1 cellular context compared by ENCODE assay signal in genomic region chr19:39412100-39412866, GRCh38.
TF ChIP-seq lines count a peak whose summit lies in the region.

A gene with protein sequence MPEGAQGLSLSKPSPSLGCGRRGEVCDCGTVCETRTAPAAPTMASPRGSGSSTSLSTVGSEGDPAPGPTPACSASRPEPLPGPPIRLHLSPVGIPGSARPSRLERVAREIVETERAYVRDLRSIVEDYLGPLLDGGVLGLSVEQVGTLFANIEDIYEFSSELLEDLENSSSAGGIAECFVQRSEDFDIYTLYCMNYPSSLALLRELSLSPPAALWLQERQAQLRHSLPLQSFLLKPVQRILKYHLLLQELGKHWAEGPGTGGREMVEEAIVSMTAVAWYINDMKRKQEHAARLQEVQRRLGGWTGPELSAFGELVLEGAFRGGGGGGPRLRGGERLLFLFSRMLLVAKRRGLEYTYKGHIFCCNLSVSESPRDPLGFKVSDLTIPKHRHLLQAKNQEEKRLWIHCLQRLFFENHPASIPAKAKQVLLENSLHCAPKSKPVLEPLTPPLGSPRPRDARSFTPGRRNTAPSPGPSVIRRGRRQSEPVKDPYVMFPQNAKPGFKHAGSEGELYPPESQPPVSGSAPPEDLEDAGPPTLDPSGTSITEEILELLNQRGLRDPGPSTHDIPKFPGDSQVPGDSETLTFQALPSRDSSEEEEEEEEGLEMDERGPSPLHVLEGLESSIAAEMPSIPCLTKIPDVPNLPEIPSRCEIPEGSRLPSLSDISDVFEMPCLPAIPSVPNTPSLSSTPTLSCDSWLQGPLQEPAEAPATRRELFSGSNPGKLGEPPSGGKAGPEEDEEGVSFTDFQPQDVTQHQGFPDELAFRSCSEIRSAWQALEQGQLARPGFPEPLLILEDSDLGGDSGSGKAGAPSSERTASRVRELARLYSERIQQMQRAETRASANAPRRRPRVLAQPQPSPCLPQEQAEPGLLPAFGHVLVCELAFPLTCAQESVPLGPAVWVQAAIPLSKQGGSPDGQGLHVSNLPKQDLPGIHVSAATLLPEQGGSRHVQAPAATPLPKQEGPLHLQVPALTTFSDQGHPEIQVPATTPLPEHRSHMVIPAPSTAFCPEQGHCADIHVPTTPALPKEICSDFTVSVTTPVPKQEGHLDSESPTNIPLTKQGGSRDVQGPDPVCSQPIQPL (N-terminal part only) (plus strand): TSS chr19:39412669. CDS start chr19:39414087, 1,418 bp downstream.

TF ChIP-seq in HepG2, 621 proteins besides CTCF, POLR2A, EP300 and RAD21 (continued from another document and continues in another):
- no peak; the same call in 1 of the 2 replicates for TF ChIP-seq THRA (CRISPR knock-in tag; IDR thresholded peaks at IDR 0.05; ENCODE audit: borderline replicate concordance)
- peak; percentile 30; the same call in 1 of the 2 replicates for TF ChIP-seq ZNF331 (CRISPR knock-in tag; IDR thresholded peaks at IDR 0.05)
- TF ChIP-seq ZNF556 (CRISPR knock-in tag; IDR thresholded peaks at IDR 0.05; ENCODE audit: borderline replicate concordance), result peak; percentile 52; the same call in 1 of the 2 replicates
- no peak for TF ChIP-seq BORCS8-MEF2B (CRISPR knock-in tag; IDR thresholded peaks at IDR 0.05)
- 0 out of 2 replicates have a peak, but pooled peaks have one; percentile 38 for TF ChIP-seq ZNF83 (CRISPR knock-in tag; IDR thresholded peaks at IDR 0.05; ENCODE audit: borderline replicate concordance)
- TF ChIP-seq, protein P1, sequence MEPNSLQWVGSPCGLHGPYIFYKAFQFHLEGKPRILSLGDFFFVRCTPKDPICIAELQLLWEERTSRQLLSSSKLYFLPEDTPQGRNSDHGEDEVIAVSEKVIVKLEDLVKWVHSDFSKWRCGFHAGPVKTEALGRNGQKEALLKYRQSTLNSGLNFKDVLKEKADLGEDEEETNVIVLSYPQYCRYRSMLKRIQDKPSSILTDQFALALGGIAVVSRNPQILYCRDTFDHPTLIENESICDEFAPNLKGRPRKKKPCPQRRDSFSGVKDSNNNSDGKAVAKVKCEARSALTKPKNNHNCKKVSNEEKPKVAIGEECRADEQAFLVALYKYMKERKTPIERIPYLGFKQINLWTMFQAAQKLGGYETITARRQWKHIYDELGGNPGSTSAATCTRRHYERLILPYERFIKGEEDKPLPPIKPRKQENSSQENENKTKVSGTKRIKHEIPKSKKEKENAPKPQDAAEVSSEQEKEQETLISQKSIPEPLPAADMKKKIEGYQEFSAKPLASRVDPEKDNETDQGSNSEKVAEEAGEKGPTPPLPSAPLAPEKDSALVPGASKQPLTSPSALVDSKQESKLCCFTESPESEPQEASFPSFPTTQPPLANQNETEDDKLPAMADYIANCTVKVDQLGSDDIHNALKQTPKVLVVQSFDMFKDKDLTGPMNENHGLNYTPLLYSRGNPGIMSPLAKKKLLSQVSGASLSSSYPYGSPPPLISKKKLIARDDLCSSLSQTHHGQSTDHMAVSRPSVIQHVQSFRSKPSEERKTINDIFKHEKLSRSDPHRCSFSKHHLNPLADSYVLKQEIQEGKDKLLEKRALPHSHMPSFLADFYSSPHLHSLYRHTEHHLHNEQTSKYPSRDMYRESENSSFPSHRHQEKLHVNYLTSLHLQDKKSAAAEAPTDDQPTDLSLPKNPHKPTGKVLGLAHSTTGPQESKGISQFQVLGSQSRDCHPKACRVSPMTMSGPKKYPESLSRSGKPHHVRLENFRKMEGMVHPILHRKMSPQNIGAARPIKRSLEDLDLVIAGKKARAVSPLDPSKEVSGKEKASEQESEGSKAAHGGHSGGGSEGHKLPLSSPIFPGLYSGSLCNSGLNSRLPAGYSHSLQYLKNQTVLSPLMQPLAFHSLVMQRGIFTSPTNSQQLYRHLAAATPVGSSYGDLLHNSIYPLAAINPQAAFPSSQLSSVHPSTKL (CRISPR knock-in tag; IDR thresholded peaks at IDR 0.05), result peak; percentile 44
- TF ChIP-seq SALL2 (CRISPR knock-in tag; IDR thresholded peaks at IDR 0.05), result peak; percentile 51; the same call in 1 of the 2 replicates
- TF ChIP-seq ZNF546 (CRISPR knock-in tag; conservative IDR thresholded peaks at IDR 0.05), result no peak
- TF ChIP-seq FOXP1 (IDR thresholded peaks at IDR 0.05), result peak; percentile 3; the same call in 1 of the 2 replicates
- TF ChIP-seq FOXP1 (CRISPR knock-in tag; IDR thresholded peaks at IDR 0.05), result no peak
- no peak for TF ChIP-seq ZBTB49 (CRISPR knock-in tag; IDR thresholded peaks at IDR 0.05; ENCODE audit: borderline replicate concordance)
- TF ChIP-seq ERF (CRISPR knock-in tag; IDR thresholded peaks at IDR 0.05), result peak; percentile 48; the same call in 1 of the 2 replicates
- TF ChIP-seq RBFOX2 (IDR thresholded peaks at IDR 0.05; ENCODE audit: low read depth, low read length), result peak; percentile 84
- TF ChIP-seq, protein P2, sequence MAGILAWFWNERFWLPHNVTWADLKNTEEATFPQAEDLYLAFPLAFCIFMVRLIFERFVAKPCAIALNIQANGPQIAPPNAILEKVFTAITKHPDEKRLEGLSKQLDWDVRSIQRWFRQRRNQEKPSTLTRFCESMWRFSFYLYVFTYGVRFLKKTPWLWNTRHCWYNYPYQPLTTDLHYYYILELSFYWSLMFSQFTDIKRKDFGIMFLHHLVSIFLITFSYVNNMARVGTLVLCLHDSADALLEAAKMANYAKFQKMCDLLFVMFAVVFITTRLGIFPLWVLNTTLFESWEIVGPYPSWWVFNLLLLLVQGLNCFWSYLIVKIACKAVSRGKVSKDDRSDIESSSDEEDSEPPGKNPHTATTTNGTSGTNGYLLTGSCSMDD (CRISPR knock-in tag; IDR thresholded peaks at IDR 0.05), result no peak
- TF ChIP-seq SIX1 (CRISPR knock-in tag; IDR thresholded peaks at IDR 0.05; ENCODE audit: borderline replicate concordance), result no peak
- peak; percentile 64 for TF ChIP-seq JARID2 (CRISPR knock-in tag; IDR thresholded peaks at IDR 0.05; ENCODE audit: insufficient replicate concordance)
- no peak for TF ChIP-seq TMF1 (CRISPR knock-in tag; IDR thresholded peaks at IDR 0.05; ENCODE audit: low read depth)
- TF ChIP-seq ETS1 (CRISPR knock-in tag; IDR thresholded peaks at IDR 0.05), result no peak
- no peak for TF ChIP-seq ONECUT2 (CRISPR knock-in tag; IDR thresholded peaks at IDR 0.05)
- TF ChIP-seq ZNF747 (CRISPR knock-in tag; IDR thresholded peaks at IDR 0.05; ENCODE audit: borderline replicate concordance), result peak; percentile 16; the same call in 1 of the 2 replicates
- TF ChIP-seq, protein P3, sequence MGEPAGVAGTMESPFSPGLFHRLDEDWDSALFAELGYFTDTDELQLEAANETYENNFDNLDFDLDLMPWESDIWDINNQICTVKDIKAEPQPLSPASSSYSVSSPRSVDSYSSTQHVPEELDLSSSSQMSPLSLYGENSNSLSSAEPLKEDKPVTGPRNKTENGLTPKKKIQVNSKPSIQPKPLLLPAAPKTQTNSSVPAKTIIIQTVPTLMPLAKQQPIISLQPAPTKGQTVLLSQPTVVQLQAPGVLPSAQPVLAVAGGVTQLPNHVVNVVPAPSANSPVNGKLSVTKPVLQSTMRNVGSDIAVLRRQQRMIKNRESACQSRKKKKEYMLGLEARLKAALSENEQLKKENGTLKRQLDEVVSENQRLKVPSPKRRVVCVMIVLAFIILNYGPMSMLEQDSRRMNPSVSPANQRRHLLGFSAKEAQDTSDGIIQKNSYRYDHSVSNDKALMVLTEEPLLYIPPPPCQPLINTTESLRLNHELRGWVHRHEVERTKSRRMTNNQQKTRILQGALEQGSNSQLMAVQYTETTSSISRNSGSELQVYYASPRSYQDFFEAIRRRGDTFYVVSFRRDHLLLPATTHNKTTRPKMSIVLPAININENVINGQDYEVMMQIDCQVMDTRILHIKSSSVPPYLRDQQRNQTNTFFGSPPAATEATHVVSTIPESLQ (CRISPR knock-in tag; conservative IDR thresholded peaks at IDR 0.05), result peak; percentile 90; the same call in 1 of the 2 replicates
- TF ChIP-seq MTF2 (CRISPR knock-in tag; IDR thresholded peaks at IDR 0.05; ENCODE audit: borderline replicate concordance), result no peak
- TF ChIP-seq ZNF660 (CRISPR knock-in tag; IDR thresholded peaks at IDR 0.05; ENCODE audit: borderline replicate concordance, low read depth), result no peak
- TF ChIP-seq JDP2 (CRISPR knock-in tag; IDR thresholded peaks at IDR 0.05; ENCODE audit: borderline replicate concordance), result no peak; the same call in 1 of the 2 replicates
- peak; percentile 80; the same call in 1 of the 2 replicates for TF ChIP-seq ZFP1 (CRISPR knock-in tag; IDR thresholded peaks at IDR 0.05)
- no peak for TF ChIP-seq ZFP36L2 (CRISPR knock-in tag; IDR thresholded peaks at IDR 0.05)
- no peak for TF ChIP-seq ZNF3 (CRISPR knock-in tag; IDR thresholded peaks at IDR 0.05)
- peak; percentile 16 for TF ChIP-seq YY1 (IDR thresholded peaks at IDR 0.05; ENCODE audit: insufficient read depth, insufficient replicate concordance, low read depth, low read length)
- no peak for TF ChIP-seq HOXA7 (CRISPR knock-in tag; IDR thresholded peaks at IDR 0.05)
- TF ChIP-seq XRCC5 (optimal IDR thresholded peaks at IDR 0.05; ENCODE audit: low read length), result no peak
- TF ChIP-seq ZNF503 (CRISPR knock-in tag; IDR thresholded peaks at IDR 0.05), result no peak
- no peak for TF ChIP-seq EEA1 (CRISPR knock-in tag; IDR thresholded peaks at IDR 0.05; ENCODE audit: borderline replicate concordance)
- no peak; the same call in 1 of the 2 replicates for TF ChIP-seq MTA1 (CRISPR knock-in tag; IDR thresholded peaks at IDR 0.05; ENCODE audit: borderline replicate concordance)
- peak; percentile 15; the same call in 1 of the 2 replicates for TF ChIP-seq THAP8 (CRISPR knock-in tag; IDR thresholded peaks at IDR 0.05; ENCODE audit: borderline replicate concordance)
- TF ChIP-seq GMEB2 (CRISPR knock-in tag; IDR thresholded peaks at IDR 0.05; ENCODE audit: low read depth), result no peak; the same call in 1 of the 2 replicates
- TF ChIP-seq, protein P4, sequence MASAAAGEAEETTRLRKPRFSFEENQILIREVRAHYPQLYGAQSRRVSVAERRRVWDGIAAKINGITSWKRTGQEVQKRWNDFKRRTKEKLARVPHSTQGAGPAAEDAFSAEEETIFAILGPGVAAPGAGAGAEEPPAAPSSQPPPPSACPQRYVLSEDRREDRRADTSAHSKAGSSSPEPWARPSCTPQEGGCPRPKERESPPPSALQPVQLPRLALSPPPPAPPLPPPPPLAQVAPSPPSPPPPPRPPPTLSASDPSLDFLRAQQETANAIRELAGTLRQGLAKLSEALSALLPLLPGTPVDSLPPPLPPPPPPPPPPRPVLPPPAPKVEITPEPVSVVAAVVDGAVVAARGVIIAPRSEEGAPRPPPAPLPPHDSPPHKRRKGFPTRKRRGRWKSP (CRISPR knock-in tag; IDR thresholded peaks at IDR 0.05), result peak; percentile 98
